ENCODE assay signal across 29 cellular contexts in the genomic region with DNA sequence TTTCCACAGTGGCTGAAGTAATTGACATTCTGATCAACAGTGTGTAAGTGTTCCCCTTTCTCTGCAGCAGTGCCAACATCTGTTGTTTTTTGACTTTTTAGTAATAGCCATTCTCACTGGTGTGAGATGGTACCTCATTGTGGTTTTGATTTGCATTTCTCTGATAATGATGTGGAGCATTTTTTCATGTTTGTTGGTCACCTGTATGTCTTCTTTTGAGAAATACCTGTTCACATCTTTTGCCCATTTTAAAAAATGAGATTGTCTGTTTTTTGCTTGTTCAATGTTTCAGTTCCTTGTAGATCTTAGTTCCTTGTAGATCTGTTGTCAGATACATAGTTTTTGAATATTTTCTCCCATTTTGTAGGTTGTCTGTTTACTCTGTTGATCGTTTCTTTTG.
"Had no signal": no experiment of that assay in that cellular context is flagged by ENCODE, and none has a peak within 500 bp of the region (broad histone marks: within the 10 kb centered on the region; RNA-seq: fewer than 3 reads in every experiment).

No MANE protein-coding gene starts in this region.

- DNase-seq: colonic mucosa; cortex of kidney; dermis blood vessel endothelial cell; dorsolateral prefrontal cortex; effector CD4-positive, alpha-beta T cell; effector CD8-positive, alpha-beta T cell; effector memory CD4-positive, alpha-beta T cell; effector memory CD8-positive, alpha-beta T cell; endodermal cell; erythroblast; esophagus squamous epithelium; foreskin fibroblast; foreskin keratinocyte; foreskin melanocyte; gastrocnemius medialis; glutamatergic neuron; head of caudate nucleus; heart left ventricle; heart right ventricle had no signal

- H3K79me2 ChIP-seq: hepatocyte had no signal

- H3K27ac ChIP-seq: colonic mucosa, coronary artery, dorsolateral prefrontal cortex, epithelial cell of prostate, esophagus muscularis mucosa, foreskin keratinocyte, gastrocnemius medialis, gastroesophageal sphincter, heart left ventricle, heart right ventricle, hepatocyte had no signal

- ATAC-seq: effector memory CD8-positive, alpha-beta T cell; esophagus mucosa; foreskin keratinocyte; gastrocnemius medialis; gastroesophageal sphincter; heart left ventricle; heart right ventricle had no signal

- H3K4me1 ChIP-seq: colonic mucosa, foreskin keratinocyte, gastrocnemius medialis had no signal

- H3K9me3 ChIP-seq: colonic mucosa, esophagus squamous epithelium, gastrocnemius medialis, gastroesophageal sphincter had no signal

- H3K4me3 ChIP-seq: colonic mucosa, coronary artery, dorsolateral prefrontal cortex, esophagus muscularis mucosa, gastrocnemius medialis, gastroesophageal sphincter, heart left ventricle, heart right ventricle, hepatocyte had no signal

- H3K4me2 ChIP-seq: hepatocyte had no signal

- FAIRE-seq: colon, endometrium, endothelial cell of umbilical vein, frontal cortex had no signal

- H3K27me3 ChIP-seq: colonic mucosa, gastrocnemius medialis, gastroesophageal sphincter had no signal

- H2AFZ ChIP-seq: hepatocyte had no signal

- H3K36me3 ChIP-seq: colonic mucosa, esophagus muscularis mucosa, esophagus squamous epithelium, gastrocnemius medialis, gastroesophageal sphincter, heart left ventricle, heart right ventricle had no signal
